10 cellular contexts compared by ENCODE assay signal in the genomic region with DNA sequence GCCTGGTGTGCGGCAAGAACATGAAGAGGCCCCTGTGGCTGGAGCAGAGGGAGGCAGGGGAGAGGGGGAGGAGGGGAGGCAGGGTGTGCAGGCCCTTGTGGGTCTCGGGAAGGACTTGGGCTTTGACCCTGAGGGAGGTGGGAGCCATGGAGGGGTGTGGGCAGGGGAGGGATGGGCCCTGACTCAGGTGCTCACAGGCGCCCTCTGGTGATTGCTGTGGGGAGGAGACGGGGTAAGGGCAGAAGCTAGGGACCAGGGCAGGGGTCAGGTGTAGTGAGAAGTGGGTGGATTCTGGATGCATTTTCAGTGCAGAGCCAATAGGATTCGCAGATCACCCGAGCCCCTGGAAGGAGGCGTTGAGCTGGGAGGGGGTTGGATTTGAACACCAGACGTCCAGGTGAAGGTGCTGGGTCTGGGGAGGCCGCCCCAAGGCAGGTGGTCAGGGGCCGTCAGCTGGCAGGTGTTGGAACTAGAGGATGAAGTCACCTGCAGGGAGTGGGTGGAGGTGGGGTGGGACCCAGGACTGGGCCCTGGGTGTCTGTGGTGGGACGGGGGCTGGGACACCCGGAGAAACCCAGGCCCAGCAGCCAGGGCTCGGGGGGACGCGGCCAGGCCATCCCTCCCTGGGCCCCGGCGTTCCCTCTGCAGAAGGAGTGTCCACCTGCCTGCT.
DNase-seq lines count a peak whose midpoint lies in the region; ATAC-seq and TF ChIP-seq lines count a peak whose summit lies in the region.
"Had no signal": no experiment of that assay in that cellular context is flagged by ENCODE, and none has a peak within 500 bp of the region (broad histone marks: within the 10 kb centered on the region; RNA-seq: fewer than 3 reads in every experiment).

No MANE protein-coding gene starts in this region.

- H3K79me2 ChIP-seq in fibroblast of lung (ENCODE audit: control insufficient read depth, insufficient read depth, low read length), result no peaks in the 10 kb centered on the region

- DNase-seq in AG09319 (ENCODE audit: extremely low read depth, low read depth), result no peak
- peak; percentile 7 for DNase-seq in HCEC 1CT
- DNase-seq in activated CD4-positive, alpha-beta T cell treated with anti-CD3 and anti-CD28 coated beads for 48 hours, result peak; percentile 64
- no peak for DNase-seq in fibroblast of lung (ENCODE audit: low read depth in 2 of 2)
- peak in 1 of 2 donors; percentile 43 for DNase-seq in gastrocnemius medialis
- no peak for DNase-seq in NCI-H2107 (lab: John Stamatoyannopoulos, UW)

- no peak overlapping the region for H3K4me3 ChIP-seq in fibroblast of lung (replicated peaks in 1 of 4; ENCODE audit: control extremely low read depth in 1 of 4, insufficient read depth in 1 of 4, low read depth in 3 of 4, low read length in 4 of 4)
- H3K4me3 ChIP-seq in gastrocnemius medialis, result no peak overlapping the region
- H3K4me3 ChIP-seq: ascending aorta, HAP-1 had no signal

- peak; percentile 42 for TF ChIP-seq CTCF in AG09319 (IDR thresholded peaks at IDR 0.05; ENCODE audit: low read depth, low read length)
- TF ChIP-seq CTCF in fibroblast of lung (conservative IDR thresholded peaks at IDR 0.05 in 1 of 2, IDR thresholded peaks at IDR 0.05 in 1 of 2; ENCODE audit: low read depth in 1 of 2, low read length in 2 of 2), result peak; percentile 26 to 49
- TF ChIP-seq CTCF in gastrocnemius medialis (IDR thresholded peaks at IDR 0.05 in 4 of 5, conservative IDR thresholded peaks at IDR 0.05 in 1 of 5), result peak in 3 of 5 experiments; percentile 27 to 53 (median 53)

- no peak for TF ChIP-seq POLR2A in gastrocnemius medialis (IDR thresholded peaks at IDR 0.05)

- ATAC-seq in gastrocnemius medialis, result no peak
- ATAC-seq in HG02759 (IDR thresholded peaks at IDR 0.05; ENCODE audit: unreplicated experiment), result no peak
- ATAC-seq in HG03025 (IDR thresholded peaks at IDR 0.05; ENCODE audit: low FRiP score, unreplicated experiment), result no peak

- no peaks in the 10 kb centered on the region for H3K36me3 ChIP-seq in fibroblast of lung (ENCODE audit: control insufficient read depth, insufficient read depth, low read length)
- peaks cover 0 to 14% of the 10 kb centered on the region in 2 donors for H3K36me3 ChIP-seq in gastrocnemius medialis
- H3K36me3 ChIP-seq: HAP-1 had no signal

- no peaks in the 10 kb centered on the region for H3K27me3 ChIP-seq in fibroblast of lung (ENCODE audit: control insufficient read depth, insufficient read depth, low read length)
- no peaks in the 10 kb centered on the region for H3K27me3 ChIP-seq in gastrocnemius medialis
- H3K27me3 ChIP-seq: ascending aorta had no signal

- no peaks in the 10 kb centered on the region for H3K4me1 ChIP-seq in fibroblast of lung (ENCODE audit: control insufficient read depth, extremely low read depth, insufficient read depth, low read length)
- H3K4me1 ChIP-seq in gastrocnemius medialis, result peaks cover 12 to 30% of the 10 kb centered on the region in 2 donors
- H3K4me1 ChIP-seq: ascending aorta, HAP-1 had no signal

- no peaks in the 10 kb centered on the region for H4K20me1 ChIP-seq in fibroblast of lung (ENCODE audit: control insufficient read depth, extremely low read depth, insufficient read depth, low read length)

- H3K9ac ChIP-seq in fibroblast of lung (ENCODE audit: insufficient read depth, low read length), result no peak overlapping the region

- H3K9me3 ChIP-seq in fibroblast of lung (ENCODE audit: control insufficient read depth, insufficient read depth, low read depth, low read length), result no peaks in the 10 kb centered on the region
- no peaks in the 10 kb centered on the region for H3K9me3 ChIP-seq in gastrocnemius medialis
- H3K9me3 ChIP-seq: ascending aorta, HAP-1 had no signal

- in situ Hi-C loops in gastrocnemius medialis (cut with MboI; ENCODE audit: low sequenced_read_pairs in 4 of 4), result no loop called here

- intact Hi-C loops in gastrocnemius medialis (cut with DNase I; ENCODE audit: low total_unique reads), result loop anchor here (2.0 kb wide), 1 partner anchor 105 kb away; no protein-coding TSS in a partner anchor

- no peak overlapping the region for H3K4me2 ChIP-seq in fibroblast of lung (ENCODE audit: extremely low read depth, insufficient read depth, low read length)

- H3K27ac ChIP-seq in fibroblast of lung (ENCODE audit: insufficient read depth, low read length) (no peak overlapping the region), gastrocnemius medialis (no peak overlapping the region)
- H3K27ac ChIP-seq: ascending aorta had no signal

- no peak overlapping the region for H2AFZ ChIP-seq in fibroblast of lung (ENCODE audit: low read length)

Comparison
In these comparisons a context has a peak if more than half of its experiments do, and no peak if none do; other contexts are left out.
1. DNase-seq: peak in HCEC 1CT (single experiment) and activated CD4-positive, alpha-beta T cell treated with anti-CD3 and anti-CD28 coated beads for 48 hours (single experiment); none in AG09319 (single experiment), fibroblast of lung (0 of 2) and NCI-H2107 (single experiment).
2. Peak in every context shown above with its lines, with median percentiles within 50 percentile points of each other: CTCF ChIP-seq.